In genomic region chr2:20446917-20447436, GRCh38 we compare ENCODE assay signal across 8 cellular contexts. TPM values are rescaled to one million over a fixed set of nuclear protein-coding genes. Genes with fewer than 3 reads are reported as not detected.
A peak's percentile ranks its signal among the peaks of the same experiment; 100 is the strongest.
DNase-seq lines count a peak whose midpoint lies in the region; ATAC-seq, FAIRE-seq and TF ChIP-seq lines count a peak whose summit lies in the region.

Gene RHOB (plus strand): TSS chr2:20447074. CDS start chr2:20447466, 392 bp downstream.

- intact Hi-C loops in Right ventricle myocardium superior (cut with DNase I) (no loop called here), pancreas (cut with DNase I) (no loop called here), thyroid gland (cut with DNase I) (no loop called here)

- no peak for FAIRE-seq in pancreas (lab: Jason Lieb, UNC)

- peak; percentile 96 for DNase-seq in NCI-H1105 treated with DMSO at 0.1 percent for 48 hours (lab: John Stamatoyannopoulos, UW)
- DNase-seq in SW480 (ENCODE audit: low spot score): peak; percentile 98
- peak; percentile 99 for DNase-seq in adipocyte (ENCODE audit: low read depth)
- DNase-seq in Right ventricle myocardium superior: peak; percentile 98
- DNase-seq in pancreas: peak; percentile 95 to 99 (median 98)
- DNase-seq in thyroid gland: peak; percentile 98

- peak within 1 kb of the TSS; percentile 90 for H3K4me3 ChIP-seq in adipocyte (ENCODE audit: low read length)
- peak within 1 kb of the TSS; percentile 66 to 100 (median 84) for H3K4me3 ChIP-seq in pancreas
- peak within 1 kb of the TSS; percentile 74 to 95 (median 93) for H3K4me3 ChIP-seq in thyroid gland (replicated peaks in 1 of 3)

- H3K9ac ChIP-seq in adipocyte (ENCODE audit: low read length): peak within 1 kb of the TSS; percentile 96

- H3K36me3 ChIP-seq in adipocyte (ENCODE audit: control insufficient read depth, insufficient read depth, low read length, severe bottlenecking) (peaks cover 10% of the 10 kb centered on the region), pancreas (no peaks in the 10 kb centered on the region), thyroid gland (peaks cover 0 to 19% of the 10 kb centered on the region in 2 donors)

- H3K9me3 ChIP-seq in adipocyte (ENCODE audit: control insufficient read depth, low read length) (no peaks in the 10 kb centered on the region), pancreas (no peaks in the 10 kb centered on the region), thyroid gland (no peaks in the 10 kb centered on the region)

- H3K4me1 ChIP-seq in adipocyte (ENCODE audit: control insufficient read depth, insufficient read depth, low read length) (peaks cover 44% of the 10 kb centered on the region), pancreas (peaks cover 3 to 29% (median 25%) of the 10 kb centered on the region in 3 donors), thyroid gland (peaks cover 36 to 50% of the 10 kb centered on the region in 2 donors)

- peak; percentile 98 for TF ChIP-seq POLR2A in GM10847 (IDR thresholded peaks at IDR 0.05; ENCODE audit: extremely low read depth, insufficient read length)
- TF ChIP-seq POLR2A in thyroid gland (IDR thresholded peaks at IDR 0.05): peak; percentile 98 to 100

- H3K27ac ChIP-seq in pancreas (peak within 1 kb of the TSS; percentile 97 to 99 (median 97)), thyroid gland (peak within 1 kb of the TSS; percentile 99 to 100 (median 100))

- TF ChIP-seq CTCF in pancreas (IDR thresholded peaks at IDR 0.05) (no peak), thyroid gland (IDR thresholded peaks at IDR 0.05) (no peak)

- WGBS in pancreas, 2 donors: 0 to 1% methylated on average over 43 to 60 of the region's 60 CpGs
- WGBS in thyroid gland, 2 donors: 0% methylated on average over 2 to 14 of the region's 60 CpGs

- ATAC-seq in HG02623 (IDR thresholded peaks at IDR 0.05; ENCODE audit: unreplicated experiment) (peak; percentile 95), Right ventricle myocardium superior (ENCODE audit: poor library complexity) (peak; percentile 89), pancreas (peak; percentile 81 to 90 (median 88))

- H3K27me3 ChIP-seq in adipocyte (replicated peaks; ENCODE audit: control insufficient read depth, insufficient read depth, low read length) (no peaks in the 10 kb centered on the region), pancreas (no peaks in the 10 kb centered on the region), thyroid gland (no peaks in the 10 kb centered on the region)

RNA-seq across cellular contexts. Expression of gene RHOB, which starts in this region (rescaled TPM):
- total RNA-seq in Right ventricle myocardium superior (199 TPM), pancreas (10 to 100 TPM; 27.5 to 70.0 (median 52.4) TPM), thyroid gland (100 to 1,000 TPM; 238 to 381 (median 271) TPM)
- polyA plus RNA-seq in pancreas: 10 to 100 TPM; 56.3 to 98.5 TPM

Comparison
In these comparisons a context has a peak if more than half of its experiments do, and no peak if none do; other contexts are left out.
1. Peak in every context shown above with its lines: DNase-seq, ATAC-seq, H3K4me3 ChIP-seq and H3K27ac ChIP-seq.